In the genomic region with DNA sequence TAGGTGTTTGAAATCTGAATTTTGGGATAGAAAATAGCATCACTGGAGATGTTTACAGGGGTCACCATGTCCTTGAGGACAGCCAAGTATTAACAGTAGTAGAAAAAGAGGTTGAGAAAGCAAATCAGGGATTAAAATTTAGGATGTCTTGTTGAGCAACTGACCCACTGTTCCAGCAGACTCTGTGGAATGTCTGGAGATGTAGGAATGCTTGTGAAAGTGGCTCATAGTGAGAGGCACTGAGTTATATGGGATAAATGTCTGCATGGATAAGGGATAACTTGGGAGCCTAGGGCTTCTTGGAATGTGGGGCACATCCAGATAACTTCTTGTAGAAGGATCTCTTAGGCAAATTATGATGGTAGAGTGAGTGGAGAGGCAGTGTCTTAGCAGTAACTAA, we compare ENCODE assay signal across 21 cellular contexts.
A peak's percentile ranks its signal among the peaks of the same experiment; 100 is the strongest.
DNase-seq lines count a peak whose midpoint lies in the region; ATAC-seq and TF ChIP-seq lines count a peak whose summit lies in the region.
"Had no signal": no experiment of that assay in that cellular context is flagged by ENCODE, and none has a peak within 500 bp of the region (broad histone marks: within the 10 kb centered on the region; RNA-seq: fewer than 3 reads in every experiment).

No MANE protein-coding gene starts in this region.

- H3K27ac ChIP-seq in left ventricle myocardium inferior (replicated peaks) (no peak overlapping the region), aorta (ENCODE audit: low read depth in 1 of 2, low read length in 2 of 2) (no peak overlapping the region), brain microvascular endothelial cell (no peak overlapping the region)
- H3K27ac ChIP-seq: adrenal gland, C4-2B, gastrocnemius medialis, lower lobe of right lung, neutrophil, transverse colon had no signal

- in situ Hi-C loops in brain microvascular endothelial cell (cut with HindIII; ENCODE audit: low pct_ligation_motif_present, low sequenced_read_pairs) = no loop called here

- H3K4me1 ChIP-seq in left ventricle myocardium inferior = no peaks in the 10 kb centered on the region
- H3K4me1 ChIP-seq in aorta (ENCODE audit: control insufficient read depth in 1 of 2, insufficient read depth in 2 of 2, low read length in 2 of 2) = peaks cover 0 to 2% of the 10 kb centered on the region in 2 donors
- H3K4me1 ChIP-seq: gastrocnemius medialis, lower lobe of right lung, transverse colon had no signal

- H3K9me3 ChIP-seq in left ventricle myocardium inferior (replicated peaks) = no peaks in the 10 kb centered on the region
- no peaks in the 10 kb centered on the region for H3K9me3 ChIP-seq in aorta (ENCODE audit: control insufficient read depth, low read length)
- H3K9me3 ChIP-seq: adrenal gland, gastrocnemius medialis, lower lobe of right lung, neutrophil, transverse colon had no signal

- TF ChIP-seq CTCF in left ventricle myocardium inferior (IDR thresholded peaks at IDR 0.05; ENCODE audit: borderline replicate concordance) = no peak
- no peak for TF ChIP-seq CTCF in brain microvascular endothelial cell (IDR thresholded peaks at IDR 0.05; ENCODE audit: low read depth, low read length, missing control alignments)

- no peak overlapping the region for H3K4me3 ChIP-seq in left ventricle myocardium inferior
- no peak overlapping the region for H3K4me3 ChIP-seq in aorta (ENCODE audit: low read length in 2 of 2)
- H3K4me3 ChIP-seq in brain microvascular endothelial cell (ENCODE audit: low read depth, low read length) = no peak overlapping the region
- H3K4me3 ChIP-seq: adrenal gland, gastrocnemius medialis, lower lobe of right lung, transverse colon had no signal

- peak; percentile 32 for ATAC-seq in left ventricle myocardium superior
- peak; percentile 59 for ATAC-seq in aorta (ENCODE audit: low FRiP score)
- no peak for ATAC-seq in GM21786 (IDR thresholded peaks at IDR 0.05; ENCODE audit: unreplicated experiment)
- no peak for ATAC-seq in HG03457 (IDR thresholded peaks at IDR 0.05; ENCODE audit: unreplicated experiment)
- ATAC-seq: activated CD8-positive, alpha-beta T cell treated with anti-CD3 and anti-CD28 coated beads, Interleukin-2, amount 10 ng/mL, durations not matched to agents 7 days and 5 days; gastrocnemius medialis; lower lobe of right lung had no signal

- no peak for DNase-seq in left ventricle myocardium superior
- DNase-seq in left ventricle myocardium inferior = no peak
- DNase-seq in amniotic epithelial cell (ENCODE audit: low read depth) = peak; percentile 63
- DNase-seq in islet precursor cell = peak; percentile 54
- no peak for DNase-seq in aorta
- no peak for DNase-seq in brain microvascular endothelial cell
- DNase-seq: 8988T; activated CD8-positive, alpha-beta T cell treated with anti-CD3 and anti-CD28 coated beads, Interleukin-2, amount 10 ng/mL, durations not matched to agents 7 days and 5 days; activated T-cell treated with anti-CD3 and anti-CD28 coated beads, Interleukin-2, amount 50 U/mL, for 1 hour; gastrocnemius medialis; KG1; lower lobe of right lung; NCI-H187; NCI-H774; stimulated activated CD4-positive, alpha-beta T cell treated with anti-CD3 and anti-CD28 coated beads, Interleukin-4, amount 100 ng/mL, for 24 hours; transverse colon had no signal

- intact Hi-C loops in left ventricle myocardium superior (cut with micrococcal nuclease) = no loop called here
- intact Hi-C loops in left ventricle myocardium inferior (cut with micrococcal nuclease) = no loop called here
- intact Hi-C loops in aorta (cut with DNase I) = no loop called here

- no peaks in the 10 kb centered on the region for H3K36me3 ChIP-seq in left ventricle myocardium inferior
- H3K36me3 ChIP-seq in aorta (ENCODE audit: control insufficient read depth in 1 of 2, insufficient read depth in 2 of 2, low read length in 1 of 2) = no peaks in the 10 kb centered on the region
- H3K36me3 ChIP-seq in brain microvascular endothelial cell (replicated peaks) = no peaks in the 10 kb centered on the region
- H3K36me3 ChIP-seq: adrenal gland, gastrocnemius medialis, lower lobe of right lung, neutrophil, transverse colon had no signal

- no peaks in the 10 kb centered on the region for H3K27me3 ChIP-seq in left ventricle myocardium inferior (ENCODE audit: low read depth)
- no peaks in the 10 kb centered on the region for H3K27me3 ChIP-seq in aorta (ENCODE audit: control insufficient read depth in 1 of 2, insufficient read depth in 2 of 2, low read length in 1 of 2)
- H3K27me3 ChIP-seq in brain microvascular endothelial cell (replicated peaks) = no peaks in the 10 kb centered on the region
- H3K27me3 ChIP-seq: adrenal gland, gastrocnemius medialis, neutrophil, transverse colon had no signal

Comparison
In these comparisons a context has a peak if more than half of its experiments do, and no peak if none do; other contexts are left out.
1. ATAC-seq: peak in left ventricle myocardium superior (single experiment) and aorta (single experiment); none in GM21786 (single experiment) and HG03457 (single experiment).
2. DNase-seq: peak in amniotic epithelial cell (single experiment) and islet precursor cell (single experiment); none in left ventricle myocardium superior (single experiment), left ventricle myocardium inferior (single experiment), aorta (0 of 2) and brain microvascular endothelial cell (single experiment).